Comparison of ENCODE assay signal across 9 cellular contexts in genomic region chr22:21766933-21767462, GRCh38.
DNase-seq lines count a peak whose midpoint lies in the region; ATAC-seq lines count a peak whose summit lies in the region.
"Had no signal": no experiment of that assay in that cellular context is flagged by ENCODE, and none has a peak within 500 bp of the region (broad histone marks: within the 10 kb centered on the region; RNA-seq: fewer than 3 reads in every experiment).

No MANE protein-coding gene starts in this region.

- H3K27ac Mint-ChIP-seq in activated naive CD8-positive, alpha-beta T cell: peak overlapping the region; percentile 50
- no peak overlapping the region for H3K27ac Mint-ChIP-seq in stimulated activated memory B cell treated with anti-CD40 and anti-IgM and Interleukin-4, amounts not matched to agents 10 μg/mL and 1 μg/mL and 100 μg/mL, for 72 hours

- H3K4me1 Mint-ChIP-seq in activated naive CD8-positive, alpha-beta T cell (ENCODE audit: low read depth): peaks cover 53% of the 10 kb centered on the region
- H3K4me1 Mint-ChIP-seq in stimulated activated memory B cell treated with anti-CD40 and anti-IgM and Interleukin-4, amounts not matched to agents 10 μg/mL and 1 μg/mL and 100 μg/mL, for 72 hours: peaks cover 21% of the 10 kb centered on the region

- DNase-seq in SKM-1 treated with dmso at 0.1 percent for 144 hours (lab: John Stamatoyannopoulos, UW; ENCODE audit: unreplicated experiment): peak; percentile 87
- peak; percentile 58 for DNase-seq in stimulated activated CD8-positive, alpha-beta memory T cell treated with anti-CD3 and anti-CD28 coated beads, Interleukin-12 subunit alpha, Interleukin-12 subunit beta, amount 100 ng/mL, for 4 hours (ENCODE audit: low read depth)
- no peak for DNase-seq in NCI-H82 treated with DMSO at 0.1 percent for 48 hours (lab: John Stamatoyannopoulos, UW; ENCODE audit: unreplicated experiment)
- DNase-seq in NCI-H187 treated with DMSO at 0.1 percent for 48 hours (lab: John Stamatoyannopoulos, UW): no peak
- DNase-seq in SW480 (ENCODE audit: low spot score): no peak
- DNase-seq: NCI-H1092 had no signal

- H3K4me3 Mint-ChIP-seq in activated naive CD8-positive, alpha-beta T cell: no peak overlapping the region
- no peak overlapping the region for H3K4me3 Mint-ChIP-seq in stimulated activated memory B cell treated with anti-CD40 and anti-IgM and Interleukin-4, amounts not matched to agents 10 μg/mL and 1 μg/mL and 100 μg/mL, for 72 hours

- H3K36me3 Mint-ChIP-seq in activated naive CD8-positive, alpha-beta T cell: peaks cover 11% of the 10 kb centered on the region
- H3K36me3 Mint-ChIP-seq in stimulated activated memory B cell treated with anti-CD40 and anti-IgM and Interleukin-4, amounts not matched to agents 10 μg/mL and 1 μg/mL and 100 μg/mL, for 72 hours: peaks cover 87% of the 10 kb centered on the region

- no peaks in the 10 kb centered on the region for H3K9me3 Mint-ChIP-seq in activated naive CD8-positive, alpha-beta T cell (ENCODE audit: low read depth)
- no peaks in the 10 kb centered on the region for H3K9me3 Mint-ChIP-seq in stimulated activated memory B cell treated with anti-CD40 and anti-IgM and Interleukin-4, amounts not matched to agents 10 μg/mL and 1 μg/mL and 100 μg/mL, for 72 hours

- H3K27me3 Mint-ChIP-seq in activated naive CD8-positive, alpha-beta T cell: no peaks in the 10 kb centered on the region
- H3K27me3 Mint-ChIP-seq in stimulated activated memory B cell treated with anti-CD40 and anti-IgM and Interleukin-4, amounts not matched to agents 10 μg/mL and 1 μg/mL and 100 μg/mL, for 72 hours: no peaks in the 10 kb centered on the region

- ATAC-seq in GM19035 (IDR thresholded peaks at IDR 0.05; ENCODE audit: unreplicated experiment): peak; percentile 65
- no peak for ATAC-seq in stimulated activated memory B cell treated with anti-CD40 and anti-IgM and Interleukin-4, amounts not matched to agents 10 μg/mL and 1 μg/mL and 100 μg/mL, for 72 hours

Comparison
In these comparisons a context has a peak if more than half of its experiments do, and no peak if none do; other contexts are left out.
1. DNase-seq: peak in SKM-1 treated with dmso at 0.1 percent for 144 hours (single experiment) and stimulated activated CD8-positive, alpha-beta memory T cell treated with anti-CD3 and anti-CD28 coated beads, Interleukin-12 subunit alpha, Interleukin-12 subunit beta, amount 100 ng/mL, for 4 hours (single experiment); none in NCI-H82 treated with DMSO at 0.1 percent for 48 hours (single experiment), NCI-H187 treated with DMSO at 0.1 percent for 48 hours (single experiment) and SW480 (single experiment).